25 cellular contexts compared by ENCODE assay signal in the genomic region with DNA sequence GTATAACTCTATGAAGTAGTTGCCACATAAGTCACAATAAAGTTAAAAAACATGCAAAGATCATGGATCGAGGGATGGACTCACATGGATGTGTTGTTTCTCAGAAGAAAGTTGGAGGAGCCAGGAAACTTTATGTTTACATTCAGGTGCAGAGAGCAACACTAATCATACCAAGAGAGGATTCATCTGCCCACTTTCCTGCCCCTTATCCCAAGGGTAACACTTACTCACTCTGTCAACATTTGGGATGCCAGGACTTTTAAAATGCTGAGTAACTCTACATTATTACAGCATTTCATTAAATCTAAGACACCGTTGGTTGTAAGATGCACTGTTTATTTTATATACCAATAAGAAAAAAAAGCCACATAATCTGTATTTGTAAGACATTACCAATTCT.
DNase-seq lines count a peak whose midpoint lies in the region; ATAC-seq and TF ChIP-seq lines count a peak whose summit lies in the region.
"Had no signal": no experiment of that assay in that cellular context is flagged by ENCODE, and none has a peak within 500 bp of the region (broad histone marks: within the 10 kb centered on the region; RNA-seq: fewer than 3 reads in every experiment).

No MANE protein-coding gene starts in this region.

- H3K36me3 Mint-ChIP-seq in CD8-positive, alpha-beta T cell, result no peaks in the 10 kb centered on the region

- 87% methylated on average over 2 of the region's 2 CpGs for WGBS in SK-N-SH (ENCODE audit: low lambda C conversion rate)

- ATAC-seq in SK-N-SH treated with all-trans-retinoic acid at 6 μM for 48 hours (no peak), RWPE2 (ENCODE audit: low read depth) (peak; percentile 97)
- no peak for ATAC-seq in CD8-positive, alpha-beta T cell
- ATAC-seq: left colon had no signal

- H3K9me2 ChIP-seq in SK-N-SH, result no peaks in the 10 kb centered on the region

- H2AFZ ChIP-seq in SK-N-SH (ENCODE audit: low read depth), result peak overlapping the region; percentile 27; the same call in 1 of the 2 replicates

- no peaks in the 10 kb centered on the region for H3K27me3 Mint-ChIP-seq in CD8-positive, alpha-beta T cell (ENCODE audit: low read depth)
- H3K27me3 Mint-ChIP-seq: stimulated activated naive CD8-positive, alpha-beta T cell treated with anti-CD3 and anti-CD28 coated beads, Interleukin-15, Interleukin-2, amounts not matched to agents 100 ng/mL and 50 ng/mL, for 24 hours had no signal

- H3K79me2 ChIP-seq in SK-N-SH (ENCODE audit: insufficient read depth), result no peaks in the 10 kb centered on the region

- no peak overlapping the region for H3K9ac ChIP-seq in SK-N-SH

- no peak overlapping the region for H3K4me3 Mint-ChIP-seq in CD8-positive, alpha-beta T cell
- H3K4me3 Mint-ChIP-seq: activated naive CD4-positive, alpha-beta T cell treated with anti-CD3 and anti-CD28 coated beads for 36 hours; B cell; stimulated activated naive CD8-positive, alpha-beta T cell treated with anti-CD3 and anti-CD28 coated beads, Interleukin-15, Interleukin-2, amounts not matched to agents 100 ng/mL and 50 ng/mL, for 24 hours had no signal

- peaks cover 6% of the 10 kb centered on the region for H3K9me3 Mint-ChIP-seq in CD8-positive, alpha-beta T cell

- H3K4me1 Mint-ChIP-seq in CD8-positive, alpha-beta T cell (ENCODE audit: low read depth), result no peaks in the 10 kb centered on the region
- H3K4me1 Mint-ChIP-seq: B cell had no signal

- no peak for DNase-seq in SK-N-SH
- no peak for DNase-seq in RWPE2 (ENCODE audit: low spot score)
- DNase-seq in epithelial cell of esophagus (ENCODE audit: low read depth), result peak; percentile 91
- DNase-seq in activated CD4-positive, alpha-beta T cell treated with anti-CD3 and anti-CD28 coated beads for 48 hours, result no peak
- DNase-seq in CD8-positive, alpha-beta T cell, result no peak
- DNase-seq in HT-29 (ENCODE audit: low spot score), result no peak
- DNase-seq in effector CD8-positive, alpha-beta T cell (lab: John Stamatoyannopoulos, UW), result no peak
- DNase-seq: activated naive CD4-positive, alpha-beta T cell treated with anti-CD3 and anti-CD28 coated beads for 36 hours; activated T-cell treated with anti-CD3 and anti-CD28 coated beads, Interleukin-2, amount 50 U/mL, for 48 hours; amygdala; effector memory CD4-positive, alpha-beta T cell; GOT3; IMR-90; left colon; mesenchymal stem cell; MM.1S; NCI-H1417 treated with DMSO at 0.1 percent for 48 hours; NCI-H2107; NCI-H510A; occipital lobe; T-helper 9 cell; thyroid gland had no signal

- no peak overlapping the region for H3K4me2 ChIP-seq in SK-N-SH

- H3K27me3 ChIP-seq in SK-N-SH (ENCODE audit: insufficient read depth) (no peaks in the 10 kb centered on the region), RWPE2 (ENCODE audit: insufficient read depth, poor library complexity, severe bottlenecking) (no peaks in the 10 kb centered on the region)
- H3K27me3 ChIP-seq in CD8-positive, alpha-beta T cell (ENCODE audit: insufficient read depth, low read length), result no peaks in the 10 kb centered on the region
- H3K27me3 ChIP-seq: thyroid gland had no signal

- no peak for TF ChIP-seq RAD21 in SK-N-SH (IDR thresholded peaks at IDR 0.05; ENCODE audit: low read length)

- no peaks in the 10 kb centered on the region for H3K9me3 ChIP-seq in SK-N-SH
- H3K9me3 ChIP-seq in RWPE2 (ENCODE audit: severe bottlenecking), result no peaks in the 10 kb centered on the region
- no peaks in the 10 kb centered on the region for H3K9me3 ChIP-seq in CD8-positive, alpha-beta T cell (ENCODE audit: low read length)
- H3K9me3 ChIP-seq: thyroid gland had no signal

- no peaks in the 10 kb centered on the region for H3K36me3 ChIP-seq in SK-N-SH (replicated peaks in 1 of 2; ENCODE audit: control insufficient read depth in 1 of 2, insufficient read depth in 2 of 2, low read length in 1 of 2)
- no peaks in the 10 kb centered on the region for H3K36me3 ChIP-seq in RWPE2 (ENCODE audit: low read depth)
- no peaks in the 10 kb centered on the region for H3K36me3 ChIP-seq in CD8-positive, alpha-beta T cell (ENCODE audit: insufficient read depth, low read length)
- H3K36me3 ChIP-seq: thyroid gland had no signal

- no peaks in the 10 kb centered on the region for H3K4me1 ChIP-seq in SK-N-SH (ENCODE audit: control insufficient read depth in 1 of 2, insufficient read depth in 2 of 2, low read depth in 1 of 2, low read length in 1 of 2)
- H3K4me1 ChIP-seq in RWPE2 (ENCODE audit: insufficient read depth, poor library complexity, severe bottlenecking), result peaks cover 11% of the 10 kb centered on the region
- H3K4me1 ChIP-seq in CD8-positive, alpha-beta T cell (ENCODE audit: insufficient read depth, low read length), result no peaks in the 10 kb centered on the region
- H3K4me1 ChIP-seq: thyroid gland had no signal

- TF ChIP-seq EP300 in SK-N-SH (IDR thresholded peaks at IDR 0.05; ENCODE audit: borderline replicate concordance in 1 of 2, low read depth in 1 of 2, low read length in 1 of 2), result no peak

- POLR2A ChIA-PET in SK-N-SH (lab: Yijun Ruan, JAX), result no interaction called here
- POLR2A ChIA-PET in CD8-positive, alpha-beta T cell (lab: Charles Lee), result no interaction called here

- H4K20me1 ChIP-seq in SK-N-SH (ENCODE audit: insufficient read depth), result no peaks in the 10 kb centered on the region

- intact Hi-C loops in CD8-positive, alpha-beta T cell (cut with DNase I, micrococcal nuclease), result no loop called here

- CTCF ChIA-PET in SK-N-SH (lab: Yijun Ruan, JAX), result no interaction called here
- CTCF ChIA-PET in CD8-positive, alpha-beta T cell (lab: Charles Lee), result no interaction called here

- no peak overlapping the region for H3K4me3 ChIP-seq in SK-N-SH (ENCODE audit: low read depth in 2 of 2, low read length in 1 of 2)
- no peak overlapping the region for H3K4me3 ChIP-seq in RWPE2 (ENCODE audit: severe bottlenecking)
- H3K4me3 ChIP-seq in epithelial cell of esophagus (ENCODE audit: low read length), result no peak overlapping the region
- H3K4me3 ChIP-seq in CD8-positive, alpha-beta T cell (ENCODE audit: low read depth, low read length), result no peak overlapping the region
- H3K4me3 ChIP-seq: thyroid gland had no signal

- H3K27ac Mint-ChIP-seq in CD8-positive, alpha-beta T cell, result no peak overlapping the region
- H3K27ac Mint-ChIP-seq: activated naive CD4-positive, alpha-beta T cell treated with anti-CD3 and anti-CD28 coated beads for 36 hours; B cell; stimulated activated naive CD8-positive, alpha-beta T cell treated with anti-CD3 and anti-CD28 coated beads, Interleukin-15, Interleukin-2, amounts not matched to agents 100 ng/mL and 50 ng/mL, for 24 hours had no signal

- H3K27ac ChIP-seq in SK-N-SH (ENCODE audit: low read depth in 2 of 2, low read length in 1 of 2) (no peak overlapping the region), RWPE2 (ENCODE audit: poor library complexity, severe bottlenecking) (no peak overlapping the region)
- H3K27ac ChIP-seq in CD8-positive, alpha-beta T cell (ENCODE audit: low read depth, low read length), result no peak overlapping the region
- H3K27ac ChIP-seq: thyroid gland had no signal

- no peak for TF ChIP-seq CTCF in SK-N-SH (IDR thresholded peaks at IDR 0.05)
- TF ChIP-seq CTCF in RWPE2 (IDR thresholded peaks at IDR 0.05; ENCODE audit: poor library complexity, severe bottlenecking), result no peak
- TF ChIP-seq CTCF in epithelial cell of esophagus (IDR thresholded peaks at IDR 0.05; ENCODE audit: insufficient read depth, low read depth, low read length, missing control alignments), result no peak
- no peak for TF ChIP-seq CTCF in CD8-positive, alpha-beta T cell (IDR thresholded peaks at IDR 0.05)

- no peaks in the 10 kb centered on the region for H3F3A ChIP-seq in SK-N-SH (replicated peaks; ENCODE audit: insufficient read depth)

TF ChIP-seq in SK-N-SH, 30 proteins besides CTCF, POLR2A, EP300 and RAD21:
- TF ChIP-seq ELF1 (IDR thresholded peaks at IDR 0.05) (no peak), GABPA (IDR thresholded peaks at IDR 0.05; ENCODE audit: low read depth) (no peak), RCOR1 (IDR thresholded peaks at IDR 0.05; ENCODE audit: low read length) (no peak), NRF1 (IDR thresholded peaks at IDR 0.05; ENCODE audit: low read depth, low read length) (no peak), FOSL2 (IDR thresholded peaks at IDR 0.05; ENCODE audit: borderline replicate concordance, low read depth) (no peak), JUND (IDR thresholded peaks at IDR 0.05) (no peak), TAF1 (IDR thresholded peaks at IDR 0.05; ENCODE audit: borderline replicate concordance, low read depth, low read length) (no peak)

TF ChIP-seq in SK-N-SH treated with all-trans-retinoic acid at 6 μM for 48 hours, 23 proteins besides CTCF, POLR2A, EP300 and RAD21 (continues in another document):
- TF ChIP-seq ZNF8 (CRISPR knock-in tag; IDR thresholded peaks at IDR 0.05) (no peak), CSDC2 (CRISPR knock-in tag; IDR thresholded peaks at IDR 0.05) (no peak), BACH2 (CRISPR knock-in tag; IDR thresholded peaks at IDR 0.05; ENCODE audit: borderline replicate concordance) (no peak), ZFP30 (CRISPR knock-in tag; IDR thresholded peaks at IDR 0.05) (no peak), GLIS3 (CRISPR knock-in tag; IDR thresholded peaks at IDR 0.05) (no peak), ISL1 (CRISPR knock-in tag; IDR thresholded peaks at IDR 0.05) (no peak)
- TF ChIP-seq, protein P1, sequence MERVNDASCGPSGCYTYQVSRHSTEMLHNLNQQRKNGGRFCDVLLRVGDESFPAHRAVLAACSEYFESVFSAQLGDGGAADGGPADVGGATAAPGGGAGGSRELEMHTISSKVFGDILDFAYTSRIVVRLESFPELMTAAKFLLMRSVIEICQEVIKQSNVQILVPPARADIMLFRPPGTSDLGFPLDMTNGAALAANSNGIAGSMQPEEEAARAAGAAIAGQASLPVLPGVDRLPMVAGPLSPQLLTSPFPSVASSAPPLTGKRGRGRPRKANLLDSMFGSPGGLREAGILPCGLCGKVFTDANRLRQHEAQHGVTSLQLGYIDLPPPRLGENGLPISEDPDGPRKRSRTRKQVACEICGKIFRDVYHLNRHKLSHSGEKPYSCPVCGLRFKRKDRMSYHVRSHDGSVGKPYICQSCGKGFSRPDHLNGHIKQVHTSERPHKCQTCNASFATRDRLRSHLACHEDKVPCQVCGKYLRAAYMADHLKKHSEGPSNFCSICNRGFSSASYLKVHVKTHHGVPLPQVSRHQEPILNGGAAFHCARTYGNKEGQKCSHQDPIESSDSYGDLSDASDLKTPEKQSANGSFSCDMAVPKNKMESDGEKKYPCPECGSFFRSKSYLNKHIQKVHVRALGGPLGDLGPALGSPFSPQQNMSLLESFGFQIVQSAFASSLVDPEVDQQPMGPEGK (CRISPR knock-in tag; IDR thresholded peaks at IDR 0.05; ENCODE audit: borderline replicate concordance), result no peak
- TF ChIP-seq, protein P2, sequence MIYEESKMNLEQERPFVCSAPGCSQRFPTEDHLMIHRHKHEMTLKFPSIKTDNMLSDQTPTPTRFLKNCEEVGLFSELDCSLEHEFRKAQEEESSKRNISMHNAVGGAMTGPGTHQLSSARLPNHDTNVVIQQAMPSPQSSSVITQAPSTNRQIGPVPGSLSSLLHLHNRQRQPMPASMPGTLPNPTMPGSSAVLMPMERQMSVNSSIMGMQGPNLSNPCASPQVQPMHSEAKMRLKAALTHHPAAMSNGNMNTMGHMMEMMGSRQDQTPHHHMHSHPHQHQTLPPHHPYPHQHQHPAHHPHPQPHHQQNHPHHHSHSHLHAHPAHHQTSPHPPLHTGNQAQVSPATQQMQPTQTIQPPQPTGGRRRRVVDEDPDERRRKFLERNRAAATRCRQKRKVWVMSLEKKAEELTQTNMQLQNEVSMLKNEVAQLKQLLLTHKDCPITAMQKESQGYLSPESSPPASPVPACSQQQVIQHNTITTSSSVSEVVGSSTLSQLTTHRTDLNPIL (CRISPR knock-in tag; IDR thresholded peaks at IDR 0.05; ENCODE audit: low read depth), result no peak
